8 cellular contexts compared by ENCODE assay signal in the genomic region with DNA sequence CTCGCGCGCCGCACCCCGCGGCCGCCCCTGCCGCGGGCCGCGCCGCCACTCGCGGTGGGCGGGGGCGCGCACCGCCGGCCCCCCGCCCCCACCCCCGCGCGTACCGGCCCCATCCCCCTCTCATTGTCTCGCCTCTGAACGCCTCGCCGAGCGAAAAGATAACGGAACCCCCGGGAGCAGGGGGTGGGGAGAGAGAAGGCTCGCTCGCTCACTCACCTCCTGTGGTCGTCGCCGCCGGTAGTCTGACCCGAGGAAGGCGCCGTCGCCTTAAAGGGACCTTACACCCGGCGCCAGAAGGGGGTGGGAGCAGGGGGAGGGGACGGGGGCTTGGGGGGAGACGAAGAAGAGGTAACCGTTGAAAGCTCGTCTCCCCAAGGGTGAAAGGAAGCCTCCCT. TPM values are rescaled to one million over a fixed set of nuclear protein-coding genes. Genes with fewer than 3 reads are reported as not detected.
DNase-seq lines count a peak whose midpoint lies in the region; ATAC-seq and TF ChIP-seq lines count a peak whose summit lies in the region.

No MANE protein-coding gene starts in this region.

- H3K9me3 ChIP-seq in esophagus squamous epithelium: no peaks in the 10 kb centered on the region

- peaks cover 9 to 45% (median 23%) of the 10 kb centered on the region in 3 donors for H3K4me1 ChIP-seq in esophagus squamous epithelium

- DNase-seq in NOMO-1 (lab: John Stamatoyannopoulos, UW; ENCODE audit: unreplicated experiment in 2 of 2) (peak; percentile 22 to 32), NOMO-1 treated with dmso at 0.1 percent for 144 hours (lab: John Stamatoyannopoulos, UW; ENCODE audit: unreplicated experiment) (no peak), NOMO-1 treated with DMSO at 0.1 percent for 48 hours (lab: John Stamatoyannopoulos, UW; ENCODE audit: unreplicated experiment) (peak; percentile 39), esophagus squamous epithelium (lab: John Stamatoyannopoulos, UW) (no peak), natural killer cell (peak; percentile 57)
- DNase-seq in activated T-cell treated with anti-CD3 and anti-CD28 coated beads, Interleukin-2, amount 50 U/mL, for 48 hours: peak; percentile 67 to 68

- no CpG with 5 or more reads among the region's 47 CpGs for WGBS in esophagus squamous epithelium, 2 donors

- H3K27me3 ChIP-seq in esophagus squamous epithelium: no peaks in the 10 kb centered on the region

- H3K4me1 Mint-ChIP-seq in natural killer cell: peaks cover 18 to 20% of the 10 kb centered on the region in 2 donors

- H3K27ac ChIP-seq in esophagus squamous epithelium (peak overlapping the region; percentile 97 to 99 (median 98)), temporal lobe (ENCODE audit: low read depth, low read length) (peak overlapping the region; percentile 52)

- peak overlapping the region; percentile 85 for H3K4me3 Mint-ChIP-seq in natural killer cell

- ATAC-seq in HG03280 (IDR thresholded peaks at IDR 0.05; ENCODE audit: unreplicated experiment) (peak; percentile 37), natural killer cell (peak; percentile 41 to 64 (median 52))

- TF ChIP-seq CTCF in esophagus squamous epithelium (IDR thresholded peaks at IDR 0.05) (no peak), natural killer cell (IDR thresholded peaks at IDR 0.05) (no peak)

- H3K27ac Mint-ChIP-seq in natural killer cell: peak overlapping the region; percentile 87 to 94

- no peak for TF ChIP-seq POLR2A in esophagus squamous epithelium (IDR thresholded peaks at IDR 0.05)

- peaks cover 10 to 15% of the 10 kb centered on the region in 2 donors for H3K27me3 Mint-ChIP-seq in natural killer cell (ENCODE audit: low read depth in 2 of 2)

- H3K36me3 ChIP-seq in esophagus squamous epithelium: no peaks in the 10 kb centered on the region

- H3K4me3 ChIP-seq in esophagus squamous epithelium: peak overlapping the region; percentile 78 to 98 (median 88)

- no peaks in the 10 kb centered on the region for H3K9me3 Mint-ChIP-seq in natural killer cell

- H3K36me3 Mint-ChIP-seq in natural killer cell: no peaks in the 10 kb centered on the region

- intact Hi-C loops in esophagus squamous epithelium (cut with DNase I): no loop called here
- intact Hi-C loops in natural killer cell (cut with micrococcal nuclease): loop anchor here (1.0 to 5.0 kb wide), 2 partner anchors 60 to 83 kb away; a partner anchor contains a TSS

RNA-seq across cellular contexts. Expression of a gene that starts 0.4 kb away (rescaled TPM):
- total RNA-seq in esophagus squamous epithelium (10 to 100 TPM; 16.1 to 45.6 (median 30.4) TPM), natural killer cell (100 to 1,000 TPM; 106 to 129 (median 121) TPM), temporal lobe (50.4 TPM)

RNA-seq across cellular contexts. Expression of a gene that starts 52.3 kb away (rescaled TPM):
- total RNA-seq in esophagus squamous epithelium: 10 to 100 TPM in 3 of 4 donors, 1 to 10 TPM in 1; 3.3 to 26.1 (median 15.1) TPM
- total RNA-seq in natural killer cell: under 1 TPM in 2 of 3 donors, not detected in 1; 0.07 to 0.80 TPM
- total RNA-seq in temporal lobe: 1.7 TPM

RNA-seq across cellular contexts. Expression of a gene that starts 59.6 kb away (rescaled TPM):
- 100 to 1,000 TPM; 114 to 203 (median 186) TPM for total RNA-seq in esophagus squamous epithelium
- 100 to 1,000 TPM; 291 to 313 (median 297) TPM for total RNA-seq in natural killer cell
- 168 TPM for total RNA-seq in temporal lobe

Comparison
In these comparisons a context has a peak if more than half of its experiments do, and no peak if none do; other contexts are left out.
1. DNase-seq: peak in NOMO-1 (2 of 2), NOMO-1 treated with DMSO at 0.1 percent for 48 hours (single experiment), activated T-cell treated with anti-CD3 and anti-CD28 coated beads, Interleukin-2, amount 50 U/mL, for 48 hours (2 of 2) and natural killer cell (single experiment); none in NOMO-1 treated with dmso at 0.1 percent for 144 hours (single experiment) and esophagus squamous epithelium (single experiment).